24 cellular contexts compared by ENCODE assay signal in genomic region chr1:59714219-59714618, GRCh38.
DNase-seq lines count a peak whose midpoint lies in the region; ATAC-seq, FAIRE-seq and TF ChIP-seq lines count a peak whose summit lies in the region.
"Had no signal": no experiment of that assay in that cellular context is flagged by ENCODE, and none has a peak within 500 bp of the region (broad histone marks: within the 10 kb centered on the region; RNA-seq: fewer than 3 reads in every experiment).

No MANE protein-coding gene starts in this region.

- ATAC-seq in HepG2 (peak; percentile 34; the same call in 2 of the 3 replicates), right lobe of liver (no peak), GM18858 (IDR thresholded peaks at IDR 0.05; ENCODE audit: unreplicated experiment) (no peak), HG03280 (IDR thresholded peaks at IDR 0.05; ENCODE audit: unreplicated experiment) (no peak), HG03025 (IDR thresholded peaks at IDR 0.05; ENCODE audit: low FRiP score, unreplicated experiment) (no peak)
- ATAC-seq: A549, GM23338, HCT116 had no signal

- H3K4me1 Mint-ChIP-seq in brain: peaks cover 28% of the 10 kb centered on the region
- peaks cover 46% of the 10 kb centered on the region for H3K4me1 Mint-ChIP-seq in nephron
- H3K4me1 Mint-ChIP-seq: CD14-positive monocyte had no signal

- FAIRE-seq in HepG2 (lab: Jason Lieb, UNC): peak; percentile 26
- FAIRE-seq: A549, G401.6, GM12892, GM19239 had no signal

- TF ChIP-seq POLR2A in HepG2 (IDR thresholded peaks at IDR 0.05; ENCODE audit: insufficient read depth in 1 of 2, low read depth in 2 of 2, low read length in 2 of 2) (no peak), right lobe of liver (IDR thresholded peaks at IDR 0.05) (no peak)

- H3K9me3 ChIP-seq in HepG2 (ENCODE audit: low read length) (no peaks in the 10 kb centered on the region), right lobe of liver (no peaks in the 10 kb centered on the region)
- H3K9me3 ChIP-seq: A549, BE2C had no signal

- H3K36me3 ChIP-seq in HepG2 (replicated peaks in 1 of 2; ENCODE audit: control insufficient read depth in 1 of 2, insufficient read depth in 2 of 2, low read length in 2 of 2) (no peaks in the 10 kb centered on the region), right lobe of liver (no peaks in the 10 kb centered on the region)
- H3K36me3 ChIP-seq: BE2C; BLaER1 treated with 17β-estradiol and CSF1 and Interleukin-3, amounts not matched to agents 10 nM and 100 nM had no signal

- BruUV-seq in HepG2 (replicated peaks; lab: Mats Ljungman, UMichigan): no TSS peak

- TF ChIP-seq CTCF in HepG2 (CRISPR knock-in tag; IDR thresholded peaks at IDR 0.05) (no peak), right lobe of liver (IDR thresholded peaks at IDR 0.05) (no peak), brain (conservative IDR thresholded peaks at IDR 0.05) (no peak), nephron (IDR thresholded peaks at IDR 0.05; ENCODE audit: unreplicated experiment in 3 of 3) (no peak)

- peak; percentile 83 for DNase-seq in HepG2 (ENCODE audit: low spot score)
- DNase-seq in right lobe of liver: no peak
- DNase-seq: 8988T; ACHN; AML-193; BE2C; CD4-positive, alpha-beta T cell; COR-L47; DMS153; DND-41; H9 had no signal

- TF ChIP-seq EP300 in HepG2 (IDR thresholded peaks at IDR 0.05; ENCODE audit: low read depth in 2 of 2, low read length in 2 of 2): peak in 1 of 2 experiments; percentile 72; a peak in 2 of 4 replicates
- no peak; the same call in 1 of the 2 replicates for TF ChIP-seq EP300 in HepG2 (CRISPR knock-in tag; IDR thresholded peaks at IDR 0.05; ENCODE audit: borderline replicate concordance)

- H3K79me2 ChIP-seq in HepG2 (ENCODE audit: insufficient read depth, low read length): no peaks in the 10 kb centered on the region

- H3K36me3 Mint-ChIP-seq in brain: peaks cover 22% of the 10 kb centered on the region
- peaks cover 21% of the 10 kb centered on the region for H3K36me3 Mint-ChIP-seq in nephron (ENCODE audit: low read depth)

- H3K4me1 ChIP-seq in HepG2 (ENCODE audit: insufficient read depth, low read length) (peaks cover 38% of the 10 kb centered on the region), right lobe of liver (no peaks in the 10 kb centered on the region)
- H3K4me1 ChIP-seq: A549, BE2C had no signal

- H3K9me3 Mint-ChIP-seq in brain (peaks cover 6 to 19% (median 8%) of the 10 kb centered on the region in 5 experiments), nephron (peaks cover 12% of the 10 kb centered on the region)
- H3K9me3 Mint-ChIP-seq: CD4-positive, alpha-beta T cell had no signal

- TF ChIP-seq RAD21 in HepG2 (CRISPR knock-in tag; IDR thresholded peaks at IDR 0.05): no peak

- no peaks in the 10 kb centered on the region for H3K27me3 ChIP-seq in HepG2 (ENCODE audit: control insufficient read depth in 1 of 2, insufficient read depth in 2 of 2, low read length in 2 of 2)
- H3K27me3 ChIP-seq in right lobe of liver: no peaks in the 10 kb centered on the region
- H3K27me3 ChIP-seq: BE2C; BLaER1 treated with 17β-estradiol and CSF1 and Interleukin-3, amounts not matched to agents 10 nM and 100 nM had no signal

- CTCF ChIA-PET in HepG2 (lab: Yijun Ruan, JAX; ENCODE audit: low intra/inter-chr PET ratio, low total read pairs): no interaction called here

- in situ Hi-C loops in HepG2 (cut with HindIII; ENCODE audit: extremely low pct_ligation_motif_present, low pct_unique_long_range_greater_than_20kb): no loop called here

- H2AFZ ChIP-seq in HepG2 (ENCODE audit: low read length): no peak overlapping the region
- H2AFZ ChIP-seq: GM23338 had no signal

- no peak overlapping the region for H3K4me2 ChIP-seq in HepG2 (ENCODE audit: low read depth, low read length)
- H3K4me2 ChIP-seq: A549; BLaER1 treated with 17β-estradiol and CSF1 and Interleukin-3, amounts not matched to agents 10 nM and 100 nM; GM23338 had no signal

- H4K20me1 ChIP-seq in HepG2 (ENCODE audit: insufficient read depth, low read length): no peaks in the 10 kb centered on the region
- H4K20me1 ChIP-seq: BLaER1 treated with 17β-estradiol and CSF1 and Interleukin-3, amounts not matched to agents 10 nM and 100 nM had no signal

- H3K27me3 Mint-ChIP-seq in brain (no peaks in the 10 kb centered on the region), nephron (ENCODE audit: low read depth) (peaks cover 10% of the 10 kb centered on the region)
- H3K27me3 Mint-ChIP-seq: CD4-positive, alpha-beta T cell had no signal

- no peak overlapping the region for H3K9ac ChIP-seq in HepG2 (ENCODE audit: insufficient read depth, low read depth, low read length)
- H3K9ac ChIP-seq: BLaER1 treated with 17β-estradiol and CSF1 and Interleukin-3, amounts not matched to agents 10 nM and 100 nM had no signal

- H3K4me3 ChIP-seq in HepG2 (replicated peaks in 1 of 3; ENCODE audit: insufficient read depth in 1 of 3, low read depth in 2 of 3, low read length in 3 of 3) (no peak overlapping the region), right lobe of liver (no peak overlapping the region)
- H3K4me3 ChIP-seq: A549; BLaER1 treated with 17β-estradiol and CSF1 and Interleukin-3, amounts not matched to agents 10 nM and 100 nM; GM23338 had no signal

- no peak overlapping the region for H3K27ac ChIP-seq in HepG2 (ENCODE audit: extremely low read length, insufficient read depth, low read length)
- H3K27ac ChIP-seq in right lobe of liver: no peak overlapping the region
- H3K27ac ChIP-seq: A549; BLaER1 treated with 17β-estradiol and CSF1 and Interleukin-3, amounts not matched to agents 10 nM and 100 nM had no signal

- H3K27ac Mint-ChIP-seq in brain: peak overlapping the region in 3 of 5 experiments; percentile 6 to 64 (median 18)
- peak overlapping the region; percentile 30 to 48 (median 31) for H3K27ac Mint-ChIP-seq in nephron
- H3K27ac Mint-ChIP-seq: CD14-positive monocyte; CD4-positive, alpha-beta T cell; GM23338; H9 had no signal

- intact Hi-C loops in HepG2 (cut with micrococcal nuclease; ENCODE audit: unreplicated experiment): no loop called here
- intact Hi-C loops in right lobe of liver (cut with DNase I): no loop called here

- POLR2A ChIA-PET in HepG2 (lab: Yijun Ruan, JAX): interaction anchor here (1.3 kb wide), 1 partner anchor 18 kb away, joined by 4 read pairs; no protein-coding TSS in a partner anchor

- H3K4me3 Mint-ChIP-seq in brain (no peak overlapping the region), nephron (no peak overlapping the region)
- H3K4me3 Mint-ChIP-seq: CD14-positive monocyte; CD4-positive, alpha-beta T cell; GM23338; H9 had no signal

TF ChIP-seq in HepG2, 621 proteins besides CTCF, POLR2A, EP300 and RAD21 (continues in another document):
- TF ChIP-seq MTF2 (CRISPR knock-in tag; IDR thresholded peaks at IDR 0.05; ENCODE audit: borderline replicate concordance): no peak
- TF ChIP-seq ZMYM4 (CRISPR knock-in tag; IDR thresholded peaks at IDR 0.05): 0 out of 2 replicates have a peak, but pooled peaks have one; percentile 28
- peak; percentile 89 for TF ChIP-seq ARID5B (CRISPR knock-in tag; IDR thresholded peaks at IDR 0.05)
- TF ChIP-seq ZNF224 (CRISPR knock-in tag; IDR thresholded peaks at IDR 0.05): no peak
- no peak for TF ChIP-seq GLI4 (CRISPR knock-in tag; IDR thresholded peaks at IDR 0.05; ENCODE audit: borderline replicate concordance)
- TF ChIP-seq SAP130 (CRISPR knock-in tag; IDR thresholded peaks at IDR 0.05; ENCODE audit: low read depth): peak; percentile 38; the same call in 1 of the 2 replicates
- no peak for TF ChIP-seq ZFP82 (CRISPR knock-in tag; IDR thresholded peaks at IDR 0.05; ENCODE audit: borderline replicate concordance)
- TF ChIP-seq DMTF1 (CRISPR knock-in tag; IDR thresholded peaks at IDR 0.05): no peak
- no peak for TF ChIP-seq GTF3A (CRISPR knock-in tag; conservative IDR thresholded peaks at IDR 0.05)
- TF ChIP-seq HDAC2 (CRISPR knock-in tag; IDR thresholded peaks at IDR 0.05): 0 out of 2 replicates have a peak, but pooled peaks have one; percentile 16
